Comparison of ENCODE assay signal across 1 cellular context in the genomic region with DNA sequence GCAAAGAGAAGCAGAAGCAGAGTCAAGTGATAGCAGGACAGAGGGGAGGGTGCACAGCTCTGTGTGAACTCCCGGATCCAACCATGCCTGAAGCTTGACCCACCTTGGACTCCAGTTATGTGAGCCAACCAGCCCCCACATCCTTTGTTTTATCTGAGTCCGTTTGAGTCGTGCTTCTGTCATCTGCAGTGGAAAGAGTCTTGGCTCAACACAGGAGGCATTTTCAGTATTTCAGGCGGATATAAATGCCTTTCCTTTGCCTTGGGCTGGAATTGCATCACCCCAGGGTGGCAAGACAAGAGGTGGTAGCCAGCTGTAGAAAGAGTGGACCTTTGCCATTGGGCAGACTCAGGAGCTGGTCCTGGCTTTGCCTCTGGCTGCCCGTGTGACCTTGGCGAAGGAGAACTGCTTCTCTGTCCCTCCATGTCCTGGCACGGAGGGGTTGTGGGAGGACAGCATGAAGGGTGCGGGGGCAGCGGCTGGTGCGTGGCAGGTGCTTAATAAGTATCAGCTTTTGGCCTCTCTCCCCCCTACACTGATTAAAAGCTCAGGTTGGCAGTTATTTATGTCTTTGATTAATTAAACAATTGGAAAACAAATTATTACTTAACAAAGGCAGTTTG.
TF ChIP-seq lines count a peak whose summit lies in the region.

No MANE protein-coding gene starts in this region.

TF ChIP-seq in K562, 482 proteins besides CTCF, POLR2A, EP300 and RAD21 (continued from another document):
- TF ChIP-seq, protein P1, sequence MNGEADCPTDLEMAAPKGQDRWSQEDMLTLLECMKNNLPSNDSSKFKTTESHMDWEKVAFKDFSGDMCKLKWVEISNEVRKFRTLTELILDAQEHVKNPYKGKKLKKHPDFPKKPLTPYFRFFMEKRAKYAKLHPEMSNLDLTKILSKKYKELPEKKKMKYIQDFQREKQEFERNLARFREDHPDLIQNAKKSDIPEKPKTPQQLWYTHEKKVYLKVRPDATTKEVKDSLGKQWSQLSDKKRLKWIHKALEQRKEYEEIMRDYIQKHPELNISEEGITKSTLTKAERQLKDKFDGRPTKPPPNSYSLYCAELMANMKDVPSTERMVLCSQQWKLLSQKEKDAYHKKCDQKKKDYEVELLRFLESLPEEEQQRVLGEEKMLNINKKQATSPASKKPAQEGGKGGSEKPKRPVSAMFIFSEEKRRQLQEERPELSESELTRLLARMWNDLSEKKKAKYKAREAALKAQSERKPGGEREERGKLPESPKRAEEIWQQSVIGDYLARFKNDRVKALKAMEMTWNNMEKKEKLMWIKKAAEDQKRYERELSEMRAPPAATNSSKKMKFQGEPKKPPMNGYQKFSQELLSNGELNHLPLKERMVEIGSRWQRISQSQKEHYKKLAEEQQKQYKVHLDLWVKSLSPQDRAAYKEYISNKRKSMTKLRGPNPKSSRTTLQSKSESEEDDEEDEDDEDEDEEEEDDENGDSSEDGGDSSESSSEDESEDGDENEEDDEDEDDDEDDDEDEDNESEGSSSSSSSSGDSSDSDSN (IDR thresholded peaks at IDR 0.05; ENCODE audit: borderline replicate concordance in 1 of 2, low read depth in 2 of 2, low read length in 2 of 2), result no peak
TF ChIP-seq in K562: peak in this region for 1.
